1 cellular context compared by ENCODE assay signal in genomic region chr7:65722361-65722792, GRCh38.
TF ChIP-seq lines count a peak whose summit lies in the region.

No MANE protein-coding gene starts in this region.

TF ChIP-seq in K562, 482 proteins besides CTCF, POLR2A, EP300 and RAD21 (continued from another document):
- peak; percentile 95 for TF ChIP-seq ZNF512 (tag; IDR thresholded peaks at IDR 0.05)
- no peak for TF ChIP-seq ZFP1 (CRISPR knock-in tag; IDR thresholded peaks at IDR 0.05)
- 0 out of 2 replicates have a peak, but pooled peaks have one; percentile 54 for TF ChIP-seq HDGF (IDR thresholded peaks at IDR 0.05)
- no peak for TF ChIP-seq FOXK1 (CRISPR knock-in tag; IDR thresholded peaks at IDR 0.05; ENCODE audit: borderline replicate concordance)
- TF ChIP-seq ZZZ3 (IDR thresholded peaks at IDR 0.05), result no peak
- TF ChIP-seq, protein P1, sequence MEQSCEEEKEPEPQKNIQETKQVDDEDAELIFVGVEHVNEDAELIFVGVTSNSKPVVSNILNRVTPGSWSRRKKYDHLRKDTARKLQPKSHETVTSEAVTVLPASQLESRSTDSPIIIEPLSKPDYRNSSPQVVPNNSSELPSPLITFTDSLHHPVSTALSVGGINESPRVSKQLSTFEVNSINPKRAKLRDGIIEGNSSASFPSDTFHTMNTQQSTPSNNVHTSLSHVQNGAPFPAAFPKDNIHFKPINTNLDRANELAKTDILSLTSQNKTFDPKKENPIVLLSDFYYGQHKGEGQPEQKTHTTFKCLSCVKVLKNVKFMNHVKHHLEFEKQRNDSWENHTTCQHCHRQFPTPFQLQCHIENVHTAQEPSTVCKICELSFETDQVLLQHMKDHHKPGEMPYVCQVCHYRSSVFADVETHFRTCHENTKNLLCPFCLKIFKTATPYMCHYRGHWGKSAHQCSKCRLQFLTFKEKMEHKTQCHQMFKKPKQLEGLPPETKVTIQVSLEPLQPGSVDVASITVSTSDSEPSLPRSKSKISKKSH (CRISPR knock-in tag; IDR thresholded peaks at IDR 0.05), result no peak
- no peak for TF ChIP-seq XRCC3 (IDR thresholded peaks at IDR 0.05)
- 0 out of 2 replicates have a peak, but pooled peaks have one; percentile 60 for TF ChIP-seq LARP7 (IDR thresholded peaks at IDR 0.05)
- TF ChIP-seq, protein P2, sequence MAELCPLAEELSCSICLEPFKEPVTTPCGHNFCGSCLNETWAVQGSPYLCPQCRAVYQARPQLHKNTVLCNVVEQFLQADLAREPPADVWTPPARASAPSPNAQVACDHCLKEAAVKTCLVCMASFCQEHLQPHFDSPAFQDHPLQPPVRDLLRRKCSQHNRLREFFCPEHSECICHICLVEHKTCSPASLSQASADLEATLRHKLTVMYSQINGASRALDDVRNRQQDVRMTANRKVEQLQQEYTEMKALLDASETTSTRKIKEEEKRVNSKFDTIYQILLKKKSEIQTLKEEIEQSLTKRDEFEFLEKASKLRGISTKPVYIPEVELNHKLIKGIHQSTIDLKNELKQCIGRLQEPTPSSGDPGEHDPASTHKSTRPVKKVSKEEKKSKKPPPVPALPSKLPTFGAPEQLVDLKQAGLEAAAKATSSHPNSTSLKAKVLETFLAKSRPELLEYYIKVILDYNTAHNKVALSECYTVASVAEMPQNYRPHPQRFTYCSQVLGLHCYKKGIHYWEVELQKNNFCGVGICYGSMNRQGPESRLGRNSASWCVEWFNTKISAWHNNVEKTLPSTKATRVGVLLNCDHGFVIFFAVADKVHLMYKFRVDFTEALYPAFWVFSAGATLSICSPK (IDR thresholded peaks at IDR 0.05; ENCODE audit: borderline replicate concordance), result no peak
- TF ChIP-seq ZNF12 (CRISPR knock-in tag; IDR thresholded peaks at IDR 0.05), result no peak
- TF ChIP-seq, protein P3, sequence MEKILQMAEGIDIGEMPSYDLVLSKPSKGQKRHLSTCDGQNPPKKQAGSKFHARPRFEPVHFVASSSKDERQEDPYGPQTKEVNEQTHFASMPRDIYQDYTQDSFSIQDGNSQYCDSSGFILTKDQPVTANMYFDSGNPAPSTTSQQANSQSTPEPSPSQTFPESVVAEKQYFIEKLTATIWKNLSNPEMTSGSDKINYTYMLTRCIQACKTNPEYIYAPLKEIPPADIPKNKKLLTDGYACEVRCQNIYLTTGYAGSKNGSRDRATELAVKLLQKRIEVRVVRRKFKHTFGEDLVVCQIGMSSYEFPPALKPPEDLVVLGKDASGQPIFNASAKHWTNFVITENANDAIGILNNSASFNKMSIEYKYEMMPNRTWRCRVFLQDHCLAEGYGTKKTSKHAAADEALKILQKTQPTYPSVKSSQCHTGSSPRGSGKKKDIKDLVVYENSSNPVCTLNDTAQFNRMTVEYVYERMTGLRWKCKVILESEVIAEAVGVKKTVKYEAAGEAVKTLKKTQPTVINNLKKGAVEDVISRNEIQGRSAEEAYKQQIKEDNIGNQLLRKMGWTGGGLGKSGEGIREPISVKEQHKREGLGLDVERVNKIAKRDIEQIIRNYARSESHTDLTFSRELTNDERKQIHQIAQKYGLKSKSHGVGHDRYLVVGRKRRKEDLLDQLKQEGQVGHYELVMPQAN (IDR thresholded peaks at IDR 0.05; ENCODE audit: borderline replicate concordance), result 0 out of 2 replicates have a peak, but pooled peaks have one; percentile 43
- TF ChIP-seq PRPF4 (IDR thresholded peaks at IDR 0.05; ENCODE audit: insufficient read depth, low read depth, low read length, poor library complexity, severe bottlenecking), result no peak
- no peak for TF ChIP-seq ZNF282 (CRISPR knock-in tag; IDR thresholded peaks at IDR 0.05)
- TF ChIP-seq PHB2 (IDR thresholded peaks at IDR 0.05; ENCODE audit: low read depth), result 0 out of 2 replicates have a peak, but pooled peaks have one; percentile 33
